21 cellular contexts compared by ENCODE assay signal in genomic region chr21:25485914-25486313, GRCh38.
A peak's percentile ranks its signal among the peaks of the same experiment; 100 is the strongest.
DNase-seq lines count a peak whose midpoint lies in the region; ATAC-seq, FAIRE-seq and TF ChIP-seq lines count a peak whose summit lies in the region.
"Had no signal": no experiment of that assay in that cellular context is flagged by ENCODE, and none has a peak within 500 bp of the region (broad histone marks: within the 10 kb centered on the region; RNA-seq: fewer than 3 reads in every experiment).

No MANE protein-coding gene starts in this region.

- intact Hi-C loops in natural killer cell (cut with micrococcal nuclease), result no loop called here

- no peak for DNase-seq in natural killer cell treated with Interleukin-12 subunit alpha and Interleukin-12 subunit beta and Interleukin-15 and Interleukin-18, amount 100 ng/mL, for 72 hours (ENCODE audit: low spot score)
- DNase-seq in natural killer cell, result no peak
- DNase-seq in GM19239 (ENCODE audit: insufficient read length, low spot score), result no peak
- DNase-seq in activated CD8-positive, alpha-beta T cell treated with anti-CD3 and anti-CD28 coated beads, Interleukin-2, amount 10 ng/mL, durations not matched to agents 7 days and 5 days, result no peak
- DNase-seq in stimulated activated naive B cell treated with anti-CD40 and anti-IgM and Interleukin-4, amounts not matched to agents 10 μg/mL and 1 μg/mL and 100 μg/mL, for 72 hours, result no peak
- DNase-seq in kidney glomerular epithelial cell (lab: John Stamatoyannopoulos, UW), result no peak
- DNase-seq in stimulated activated CD4-positive, alpha-beta T cell treated with anti-CD3 and anti-CD28 coated beads, Interleukin-2, amount 100 ng/mL, for 24 hours, result no peak
- DNase-seq in H54 (ENCODE audit: insufficient read length, low spot score), result no peak
- DNase-seq: BE2C; CD8-positive, alpha-beta T cell; DND-41; GDM1; GM23248; NCI-H1092 treated with DMSO at 0.1 percent for 48 hours; NCI-H1694; NCI-H2107; NCI-H226; NCI-H526; PC-3 had no signal

- peaks cover 43% of the 10 kb centered on the region for H3K36me3 Mint-ChIP-seq in natural killer cell treated with Interleukin-12 subunit alpha and Interleukin-12 subunit beta and Interleukin-15 and Interleukin-18, amount 100 ng/mL, for 72 hours
- peaks cover 32% of the 10 kb centered on the region for H3K36me3 Mint-ChIP-seq in natural killer cell
- H3K36me3 Mint-ChIP-seq in activated CD8-positive, alpha-beta T cell treated with anti-CD3 and anti-CD28 coated beads, Interleukin-2, amount 10 ng/mL, durations not matched to agents 7 days and 5 days (ENCODE audit: low read depth), result peaks cover 35% of the 10 kb centered on the region
- H3K36me3 Mint-ChIP-seq in stimulated activated naive B cell treated with anti-CD40 and anti-IgM and Interleukin-4, amounts not matched to agents 10 μg/mL and 1 μg/mL and 100 μg/mL, for 72 hours, result peaks cover 26 to 43% of the 10 kb centered on the region in 2 donors

- ATAC-seq in natural killer cell treated with Interleukin-12 subunit alpha and Interleukin-12 subunit beta and Interleukin-15 and Interleukin-18, amount 100 ng/mL, for 72 hours, result no peak
- no peak for ATAC-seq in natural killer cell
- ATAC-seq in activated CD8-positive, alpha-beta T cell treated with anti-CD3 and anti-CD28 coated beads, Interleukin-2, amount 10 ng/mL, durations not matched to agents 7 days and 5 days, result no peak
- ATAC-seq in stimulated activated naive B cell treated with anti-CD40 and anti-IgM and Interleukin-4, amounts not matched to agents 10 μg/mL and 1 μg/mL and 100 μg/mL, for 72 hours (replicated peaks), result no peak
- ATAC-seq: CD8-positive, alpha-beta T cell; K562; PC-3 had no signal

- no peaks in the 10 kb centered on the region for H3K27me3 Mint-ChIP-seq in natural killer cell treated with Interleukin-12 subunit alpha and Interleukin-12 subunit beta and Interleukin-15 and Interleukin-18, amount 100 ng/mL, for 72 hours
- peaks cover 0 to 12% of the 10 kb centered on the region in 2 donors for H3K27me3 Mint-ChIP-seq in natural killer cell (ENCODE audit: low read depth in 2 of 2)
- H3K27me3 Mint-ChIP-seq in activated CD8-positive, alpha-beta T cell treated with anti-CD3 and anti-CD28 coated beads, Interleukin-2, amount 10 ng/mL, durations not matched to agents 7 days and 5 days (ENCODE audit: low read depth), result no peaks in the 10 kb centered on the region
- H3K27me3 Mint-ChIP-seq in stimulated activated naive B cell treated with anti-CD40 and anti-IgM and Interleukin-4, amounts not matched to agents 10 μg/mL and 1 μg/mL and 100 μg/mL, for 72 hours, result no peaks in the 10 kb centered on the region

- no peak for TF ChIP-seq POLR2A in H54 (IDR thresholded peaks at IDR 0.05; ENCODE audit: low read depth, low read length)

- peak overlapping the region; percentile 94 to 96 for H3K27ac Mint-ChIP-seq in natural killer cell treated with Interleukin-12 subunit alpha and Interleukin-12 subunit beta and Interleukin-15 and Interleukin-18, amount 100 ng/mL, for 72 hours
- H3K27ac Mint-ChIP-seq in natural killer cell, result no peak overlapping the region
- H3K27ac Mint-ChIP-seq in activated CD8-positive, alpha-beta T cell treated with anti-CD3 and anti-CD28 coated beads, Interleukin-2, amount 10 ng/mL, durations not matched to agents 7 days and 5 days, result peak overlapping the region; percentile 22
- peak overlapping the region; percentile 98 for H3K27ac Mint-ChIP-seq in stimulated activated naive B cell treated with anti-CD40 and anti-IgM and Interleukin-4, amounts not matched to agents 10 μg/mL and 1 μg/mL and 100 μg/mL, for 72 hours
- H3K27ac Mint-ChIP-seq: CD8-positive, alpha-beta T cell had no signal

- H3K4me3 Mint-ChIP-seq in natural killer cell treated with Interleukin-12 subunit alpha and Interleukin-12 subunit beta and Interleukin-15 and Interleukin-18, amount 100 ng/mL, for 72 hours, result peak overlapping the region; percentile 72
- no peak overlapping the region for H3K4me3 Mint-ChIP-seq in natural killer cell
- H3K4me3 Mint-ChIP-seq in activated CD8-positive, alpha-beta T cell treated with anti-CD3 and anti-CD28 coated beads, Interleukin-2, amount 10 ng/mL, durations not matched to agents 7 days and 5 days, result no peak overlapping the region
- peak overlapping the region in 1 of 2 donors; percentile 18 for H3K4me3 Mint-ChIP-seq in stimulated activated naive B cell treated with anti-CD40 and anti-IgM and Interleukin-4, amounts not matched to agents 10 μg/mL and 1 μg/mL and 100 μg/mL, for 72 hours
- H3K4me3 Mint-ChIP-seq: CD8-positive, alpha-beta T cell had no signal

- H3K4me1 Mint-ChIP-seq in natural killer cell treated with Interleukin-12 subunit alpha and Interleukin-12 subunit beta and Interleukin-15 and Interleukin-18, amount 100 ng/mL, for 72 hours (ENCODE audit: low read depth in 2 of 2), result peaks cover 50 to 57% of the 10 kb centered on the region in 2 donors
- H3K4me1 Mint-ChIP-seq in natural killer cell, result no peaks in the 10 kb centered on the region
- H3K4me1 Mint-ChIP-seq in activated CD8-positive, alpha-beta T cell treated with anti-CD3 and anti-CD28 coated beads, Interleukin-2, amount 10 ng/mL, durations not matched to agents 7 days and 5 days (ENCODE audit: low read depth), result peaks cover 36% of the 10 kb centered on the region
- H3K4me1 Mint-ChIP-seq in stimulated activated naive B cell treated with anti-CD40 and anti-IgM and Interleukin-4, amounts not matched to agents 10 μg/mL and 1 μg/mL and 100 μg/mL, for 72 hours, result peaks cover 30 to 70% of the 10 kb centered on the region in 2 donors

- no peak for TF ChIP-seq CTCF in natural killer cell (IDR thresholded peaks at IDR 0.05)

- POLR2A ChIA-PET in activated CD8-positive, alpha-beta T cell treated with anti-CD3 and anti-CD28 coated beads, Interleukin-2, amount 10 ng/mL, durations not matched to agents 7 days and 5 days (lab: Charles Lee), result no interaction called here

- CTCF ChIA-PET in activated CD8-positive, alpha-beta T cell treated with anti-CD3 and anti-CD28 coated beads, Interleukin-2, amount 10 ng/mL, durations not matched to agents 7 days and 5 days (lab: Charles Lee), result no interaction called here

- FAIRE-seq in GM19239 (lab: Jason Lieb, UNC), result peak; percentile 93
- no peak for FAIRE-seq in H54 (lab: Jason Lieb, UNC)
- FAIRE-seq: D721Med, K562 had no signal

- peaks cover 22% of the 10 kb centered on the region for H3K9me3 Mint-ChIP-seq in natural killer cell treated with Interleukin-12 subunit alpha and Interleukin-12 subunit beta and Interleukin-15 and Interleukin-18, amount 100 ng/mL, for 72 hours
- H3K9me3 Mint-ChIP-seq in natural killer cell, result peaks cover 12 to 17% of the 10 kb centered on the region in 2 donors
- H3K9me3 Mint-ChIP-seq in activated CD8-positive, alpha-beta T cell treated with anti-CD3 and anti-CD28 coated beads, Interleukin-2, amount 10 ng/mL, durations not matched to agents 7 days and 5 days (ENCODE audit: insufficient read depth), result peaks cover 37% of the 10 kb centered on the region
- peaks cover 19 to 22% of the 10 kb centered on the region in 2 donors for H3K9me3 Mint-ChIP-seq in stimulated activated naive B cell treated with anti-CD40 and anti-IgM and Interleukin-4, amounts not matched to agents 10 μg/mL and 1 μg/mL and 100 μg/mL, for 72 hours

Comparison
In these comparisons a context has a peak if more than half of its experiments do, and no peak if none do; other contexts are left out.
1. H3K27ac Mint-ChIP-seq: peak in natural killer cell treated with Interleukin-12 subunit alpha and Interleukin-12 subunit beta and Interleukin-15 and Interleukin-18, amount 100 ng/mL, for 72 hours (2 of 2), activated CD8-positive, alpha-beta T cell treated with anti-CD3 and anti-CD28 coated beads, Interleukin-2, amount 10 ng/mL, durations not matched to agents 7 days and 5 days (single experiment) and stimulated activated naive B cell treated with anti-CD40 and anti-IgM and Interleukin-4, amounts not matched to agents 10 μg/mL and 1 μg/mL and 100 μg/mL, for 72 hours (single experiment); none in natural killer cell (0 of 2).